In the genomic region with DNA sequence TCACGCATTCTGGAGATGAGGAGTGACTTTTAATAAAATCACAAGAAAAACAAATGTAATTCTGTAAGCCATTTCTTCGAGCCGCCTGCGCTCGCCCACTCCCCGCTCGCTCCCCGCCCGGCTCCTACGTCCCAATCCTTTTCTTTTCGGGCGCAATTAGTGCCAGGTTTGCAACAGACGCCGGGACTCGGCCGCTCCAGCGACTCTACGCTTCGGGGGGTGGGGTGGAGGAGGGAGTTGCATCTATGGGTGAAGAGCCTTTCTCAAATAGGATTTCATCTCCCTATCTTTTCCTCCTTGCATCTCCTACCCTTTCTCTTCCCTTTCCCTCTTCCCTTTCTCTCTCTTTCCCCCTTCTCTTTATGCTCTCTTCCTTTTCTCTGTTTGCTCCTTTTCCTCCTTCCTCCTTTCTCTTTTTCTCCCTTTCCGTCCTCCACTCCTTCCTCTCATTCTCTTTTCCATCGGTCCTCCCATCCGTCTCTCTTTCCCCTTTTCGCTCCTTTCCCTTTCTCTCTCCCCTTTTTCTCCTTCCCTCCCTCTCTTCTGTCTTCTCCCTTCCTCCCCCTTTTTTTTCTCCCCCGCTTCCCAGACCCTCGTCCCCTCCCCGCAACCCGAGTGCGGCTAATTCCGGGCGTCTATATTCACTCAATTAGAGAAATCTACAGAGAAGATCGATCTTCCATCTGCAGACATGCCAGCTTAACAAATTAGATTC, we compare ENCODE assay signal across 1 cellular context.
TF ChIP-seq lines count a peak whose summit lies in the region.

No MANE protein-coding gene starts in this region.

TF ChIP-seq in H1, 55 proteins besides CTCF, POLR2A, EP300 and RAD21 (continued from another document):
- TF ChIP-seq, protein P1, sequence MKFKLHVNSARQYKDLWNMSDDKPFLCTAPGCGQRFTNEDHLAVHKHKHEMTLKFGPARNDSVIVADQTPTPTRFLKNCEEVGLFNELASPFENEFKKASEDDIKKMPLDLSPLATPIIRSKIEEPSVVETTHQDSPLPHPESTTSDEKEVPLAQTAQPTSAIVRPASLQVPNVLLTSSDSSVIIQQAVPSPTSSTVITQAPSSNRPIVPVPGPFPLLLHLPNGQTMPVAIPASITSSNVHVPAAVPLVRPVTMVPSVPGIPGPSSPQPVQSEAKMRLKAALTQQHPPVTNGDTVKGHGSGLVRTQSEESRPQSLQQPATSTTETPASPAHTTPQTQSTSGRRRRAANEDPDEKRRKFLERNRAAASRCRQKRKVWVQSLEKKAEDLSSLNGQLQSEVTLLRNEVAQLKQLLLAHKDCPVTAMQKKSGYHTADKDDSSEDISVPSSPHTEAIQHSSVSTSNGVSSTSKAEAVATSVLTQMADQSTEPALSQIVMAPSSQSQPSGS (IDR thresholded peaks at IDR 0.05; ENCODE audit: low read length), result no peak
- TF ChIP-seq RNF2 (IDR thresholded peaks at IDR 0.05; ENCODE audit: borderline replicate concordance, low read depth, low read length, missing control alignments, poor library complexity, severe bottlenecking) (peak; percentile 89), EGR1 (IDR thresholded peaks at IDR 0.05; ENCODE audit: borderline replicate concordance, low read depth, low read length) (peak; percentile 80), GABPA (IDR thresholded peaks at IDR 0.05; ENCODE audit: borderline replicate concordance, insufficient read depth, low read length) (no peak), JUN (IDR thresholded peaks at IDR 0.05; ENCODE audit: low read depth, low read length) (no peak), ATF3 (IDR thresholded peaks at IDR 0.05; ENCODE audit: insufficient read depth, low read depth, low read length) (no peak), ASH2L (IDR thresholded peaks at IDR 0.05; ENCODE audit: low read length) (peak; percentile 70), TAF1 (IDR thresholded peaks at IDR 0.05; ENCODE audit: low read depth, low read length) (no peak), SP1 (IDR thresholded peaks at IDR 0.05; ENCODE audit: low read depth, low read length) (0 out of 2 replicates have a peak, but pooled peaks have one; percentile 21), NANOG (IDR thresholded peaks at IDR 0.05; ENCODE audit: insufficient read depth, low read depth, low read length, poor library complexity, severe bottlenecking) (no peak), CEBPB (IDR thresholded peaks at IDR 0.05; ENCODE audit: low read depth, low read length) (no peak), RBBP5 (IDR thresholded peaks at IDR 0.05; ENCODE audit: borderline replicate concordance, low read depth, low read length) (0 out of 2 replicates have a peak, but pooled peaks have one; percentile 24), RXRA (IDR thresholded peaks at IDR 0.05; ENCODE audit: insufficient read depth, low read depth, low read length) (no peak), SAP30 (IDR thresholded peaks at IDR 0.05; ENCODE audit: insufficient read depth, insufficient replicate concordance, low read length) (no peak), SP2 (IDR thresholded peaks at IDR 0.05; ENCODE audit: low read length) (no peak), BACH1 (IDR thresholded peaks at IDR 0.05; ENCODE audit: low read length) (no peak)
